ENCODE assay signal across 21 cellular contexts in genomic region chr20:48035961-48036731, GRCh38.
"Had no signal": no experiment of that assay in that cellular context is flagged by ENCODE, and none has a peak within 500 bp of the region (broad histone marks: within the 10 kb centered on the region; RNA-seq: fewer than 3 reads in every experiment).

No MANE protein-coding gene starts in this region.

- H3K9me3 ChIP-seq: SJSA1 had no signal

- H3K4me3 ChIP-seq: SJSA1 had no signal

- H3K27me3 ChIP-seq: SJSA1 had no signal

- H3K4me1 ChIP-seq: SJSA1 had no signal

- ATAC-seq: activated T-cell treated with anti-CD3 and anti-CD28 coated beads, Interleukin-2, amount 50 U/mL, for 4 hours; SK-N-SH treated with all-trans-retinoic acid at 6 μM for 48 hours had no signal

- H3K27ac ChIP-seq: SJSA1 had no signal

- DNase-seq: activated CD4-positive, alpha-beta memory T cell treated with anti-CD3 and anti-CD28 coated beads for 36 hours; activated CD4-positive, alpha-beta T cell treated with anti-CD3 and anti-CD28 coated beads, Interleukin-2, amount 10 ng/mL, durations not matched to agents 24 days and 14 days; activated CD4-positive, CD25-positive, alpha-beta regulatory T cell treated with anti-CD3 and anti-CD28 coated beads, Interleukin-2, amount 50 U/mL, for 72 hours; activated CD8-positive, alpha-beta memory T cell treated with anti-CD3 and anti-CD28 coated beads for 24 hours; activated gamma-delta T cell; activated naive CD4-positive, alpha-beta T cell treated with anti-CD3 and anti-CD28 coated beads for 36 hours; activated T-cell treated with anti-CD3 and anti-CD28 coated beads, Interleukin-2, amount 50 U/mL, for 4 hours; anterior cingulate cortex; central memory CD4-positive, alpha-beta T cell; MM.1S; NCI-H1105; NCI-H1436; NCI-H1694 treated with DMSO at 0.1 percent for 48 hours; NCI-H2029 treated with DMSO at 0.1 percent for 48 hours; NCI-H510A treated with DMSO at 0.1 percent for 48 hours; NCI-H69; RPMI8226; SHP77; SW 1271 had no signal
